25 cellular contexts compared by ENCODE assay signal in the genomic region with DNA sequence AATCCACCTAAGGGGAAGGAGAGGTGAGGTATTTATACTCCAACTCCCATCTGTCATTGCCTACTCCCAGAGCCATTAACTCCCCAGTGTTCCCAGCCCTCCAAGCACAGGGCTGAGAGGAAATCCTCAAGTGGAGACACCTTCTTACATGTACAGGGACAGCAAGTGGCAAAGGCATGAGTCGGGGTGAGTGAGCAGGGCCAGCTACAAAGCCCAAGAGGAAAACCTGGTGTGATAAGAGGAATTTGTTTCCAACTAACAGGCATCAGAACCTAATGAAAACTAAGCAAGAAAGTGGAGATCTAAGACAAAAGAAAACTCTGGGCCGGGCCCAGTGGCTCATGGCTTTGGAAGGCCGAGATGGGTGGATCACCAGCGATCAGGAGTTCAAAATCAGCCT.
DNase-seq lines count a peak whose midpoint lies in the region; ATAC-seq and TF ChIP-seq lines count a peak whose summit lies in the region.
"Had no signal": no experiment of that assay in that cellular context is flagged by ENCODE, and none has a peak within 500 bp of the region (broad histone marks: within the 10 kb centered on the region; RNA-seq: fewer than 3 reads in every experiment).

No MANE protein-coding gene starts in this region.

- DNase-seq in left ventricle myocardium inferior (no peak), left ventricle myocardium superior (no peak), esophagus muscularis mucosa (ENCODE audit: extremely low spot score) (peak; percentile 86), posterior vena cava (ENCODE audit: low spot score) (peak; percentile 36), thyroid gland (no peak), NCI-H2196 (lab: John Stamatoyannopoulos, UW; ENCODE audit: unreplicated experiment) (no peak), NOMO-1 treated with DMSO at 0.1 percent for 48 hours (lab: John Stamatoyannopoulos, UW; ENCODE audit: unreplicated experiment) (no peak)
- DNase-seq: AML-193; Caco-2; CD4-positive, alpha-beta T cell; H7; Kasumi-1; NCI-H1092 treated with DMSO at 0.1 percent for 48 hours; NCI-H1436 treated with DMSO at 0.1 percent for 48 hours; NCI-H1930; NCI-H2107; NCI-H446 treated with DMSO at 0.1 percent for 48 hours; NCI-H526; SK-N-SH; SW 1271 had no signal

- H3K9me3 ChIP-seq in left ventricle myocardium inferior (replicated peaks) (no peaks in the 10 kb centered on the region), esophagus muscularis mucosa (no peaks in the 10 kb centered on the region), thyroid gland (no peaks in the 10 kb centered on the region)
- H3K9me3 ChIP-seq: A549, SK-N-SH had no signal

- TF ChIP-seq EP300 in esophagus muscularis mucosa (IDR thresholded peaks at IDR 0.05), result no peak

- TF ChIP-seq CTCF in left ventricle myocardium inferior (IDR thresholded peaks at IDR 0.05; ENCODE audit: borderline replicate concordance) (no peak), esophagus muscularis mucosa (IDR thresholded peaks at IDR 0.05) (no peak), thyroid gland (IDR thresholded peaks at IDR 0.05) (no peak)

- intact Hi-C loops in left ventricle myocardium inferior (cut with micrococcal nuclease), result no loop called here
- intact Hi-C loops in left ventricle myocardium superior (cut with micrococcal nuclease), result no loop called here
- intact Hi-C loops in esophagus muscularis mucosa (cut with DNase I), result no loop called here
- intact Hi-C loops in posterior vena cava (cut with DNase I), result no loop called here
- intact Hi-C loops in thyroid gland (cut with DNase I), result no loop called here

- H3K27ac ChIP-seq in left ventricle myocardium inferior (replicated peaks) (peak overlapping the region; percentile 78), esophagus muscularis mucosa (replicated peaks in 1 of 4) (no peak overlapping the region), thyroid gland (no peak overlapping the region)
- H3K27ac ChIP-seq: A549, RWPE1 had no signal

- WGBS in esophagus muscularis mucosa, result 84% methylated on average over 4 of the region's 4 CpGs
- 70 to 82% methylated on average over 4 of the region's 4 CpGs for WGBS in thyroid gland, 2 donors

- H3K4me3 ChIP-seq in left ventricle myocardium inferior (no peak overlapping the region), esophagus muscularis mucosa (no peak overlapping the region), thyroid gland (replicated peaks in 1 of 3) (no peak overlapping the region)
- H3K4me3 ChIP-seq: A549; BLaER1 treated with 17β-estradiol and CSF1 and Interleukin-3, amounts not matched to agents 10 nM and 100 nM; K562 had no signal

- H3K27me3 ChIP-seq in left ventricle myocardium inferior (ENCODE audit: low read depth) (peaks cover 51% of the 10 kb centered on the region), esophagus muscularis mucosa (peaks cover 0 to 24% (median 0%) of the 10 kb centered on the region in 4 donors), thyroid gland (no peaks in the 10 kb centered on the region)
- H3K27me3 ChIP-seq: BLaER1 treated with 17β-estradiol and CSF1 and Interleukin-3, amounts not matched to agents 10 nM and 100 nM had no signal

- ATAC-seq in left ventricle myocardium superior, result no peak
- ATAC-seq: A549, K562, Panc1 had no signal

- TF ChIP-seq POLR2A in esophagus muscularis mucosa (IDR thresholded peaks at IDR 0.05; ENCODE audit: low read depth) (no peak), thyroid gland (IDR thresholded peaks at IDR 0.05) (no peak)

- H3K4me1 ChIP-seq in left ventricle myocardium inferior (no peaks in the 10 kb centered on the region), esophagus muscularis mucosa (peaks cover 0 to 17% (median 16%) of the 10 kb centered on the region in 4 donors), thyroid gland (no peaks in the 10 kb centered on the region)
- H3K4me1 ChIP-seq: Caco-2 had no signal

- H3K36me3 ChIP-seq in left ventricle myocardium inferior (no peaks in the 10 kb centered on the region), esophagus muscularis mucosa (no peaks in the 10 kb centered on the region), thyroid gland (no peaks in the 10 kb centered on the region)
- H3K36me3 ChIP-seq: BLaER1 treated with 17β-estradiol and CSF1 and Interleukin-3, amounts not matched to agents 10 nM and 100 nM had no signal

Comparison
In these comparisons a context has a peak if more than half of its experiments do, and no peak if none do; other contexts are left out.
1. DNase-seq: peak in esophagus muscularis mucosa (single experiment) and posterior vena cava (single experiment); none in left ventricle myocardium inferior (single experiment), left ventricle myocardium superior (single experiment), thyroid gland (0 of 2), NCI-H2196 (single experiment) and NOMO-1 treated with DMSO at 0.1 percent for 48 hours (single experiment).